Comparison of ENCODE assay signal across 26 cellular contexts in the genomic region with DNA sequence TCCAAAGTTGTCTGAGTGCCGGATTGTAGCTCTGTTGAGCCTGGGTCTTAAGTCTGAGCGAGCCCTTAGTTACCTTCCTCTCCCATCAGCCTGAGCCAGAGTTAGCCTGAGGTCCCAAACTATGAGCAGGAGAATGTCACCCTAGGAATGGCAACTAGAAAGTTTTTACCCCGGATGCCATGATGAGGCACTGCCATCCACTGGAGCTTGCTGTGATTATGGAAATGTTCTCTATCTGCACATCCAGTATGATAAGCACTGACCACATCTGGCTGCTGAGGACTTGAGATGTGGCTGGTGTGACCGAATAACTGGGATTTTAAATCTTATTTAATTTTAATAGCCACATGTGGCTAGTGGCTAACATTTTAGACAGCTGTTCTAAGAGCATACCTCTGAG.
"Had no signal": no experiment of that assay in that cellular context is flagged by ENCODE, and none has a peak within 500 bp of the region (broad histone marks: within the 10 kb centered on the region; RNA-seq: fewer than 3 reads in every experiment).

No MANE protein-coding gene starts in this region.

- H3K27me3 ChIP-seq: brain microvascular endothelial cell, esophagus muscularis mucosa, foreskin keratinocyte, gastrocnemius medialis had no signal

- H3K27ac ChIP-seq: brain microvascular endothelial cell, coronary artery, esophagus muscularis mucosa, foreskin keratinocyte, gastrocnemius medialis, WERI-Rb-1 had no signal

- DNase-seq: activated B cell treated with CpG ODN at 0.5 μM for 24 hours; activated CD4-positive, alpha-beta T cell treated with anti-CD3 and anti-CD28 coated beads for 48 hours; activated CD4-positive, alpha-beta T cell treated with anti-CD3 and anti-CD28 coated beads, Interleukin-2, amount 50 U/mL, for 1 hour; activated CD4-positive, alpha-beta T cell treated with anti-CD3 and anti-CD28 coated beads, Interleukin-2, amount 50 U/mL, for 48 hours; activated CD8-positive, alpha-beta memory T cell treated with anti-CD3 and anti-CD28 coated beads for 24 hours; activated CD8-positive, alpha-beta T cell treated with anti-CD3 and anti-CD28 coated beads for 36 hours; activated effector memory CD4-positive, alpha-beta T cell treated with Interleukin-2 at 50 U/mL for 16 hours; activated gamma-delta T cell treated with Interleukin-2 at 50 U/mL for 16 hours; activated naive CD4-positive, alpha-beta T cell treated with anti-CD3 and anti-CD28 coated beads, Interleukin-2, amount 50 U/mL, for 16 hours; activated naive CD4-positive, alpha-beta T cell treated with Interleukin-2 at 50 U/mL for 16 hours; activated T-cell treated with anti-CD3 and anti-CD28 coated beads, Interleukin-2, amount 50 U/mL, for 4 hours; amniotic stem cell; brain microvascular endothelial cell; effector CD4-positive, alpha-beta T cell; effector memory CD8-positive, alpha-beta T cell; erythroblast; foreskin keratinocyte; gastrocnemius medialis; T-helper 1 cell; T-helper 17 cell; T1000; WERI-Rb-1 had no signal

- H3K4me3 ChIP-seq: coronary artery, esophagus muscularis mucosa, gastrocnemius medialis had no signal

- H3K9me3 ChIP-seq: esophagus muscularis mucosa, gastrocnemius medialis had no signal

- H3K36me3 ChIP-seq: brain microvascular endothelial cell, esophagus muscularis mucosa, gastrocnemius medialis, WERI-Rb-1 had no signal

- ATAC-seq: activated CD4-positive, CD25-positive, alpha-beta regulatory T cell treated with anti-CD3 and anti-CD28 coated beads, Interleukin-2, amount 50 U/mL, for 24 hours; activated CD8-positive, alpha-beta T cell treated with anti-CD3 and anti-CD28 coated beads for 36 hours; activated T-cell treated with anti-CD3 and anti-CD28 coated beads, Interleukin-2, amount 50 U/mL, for 4 hours; activated T-helper 17 cell treated with anti-CD3 and anti-CD28 coated beads, Interleukin-2, amount 50 U/mL, for 72 hours; effector memory CD8-positive, alpha-beta T cell; foreskin keratinocyte; gastrocnemius medialis; T-helper 17 cell had no signal

- H3K4me1 ChIP-seq: esophagus muscularis mucosa, foreskin keratinocyte, gastrocnemius medialis had no signal
